8 cellular contexts compared by ENCODE assay signal in genomic region chr13:32267836-32268439, GRCh38. TPM values are rescaled to one million over a fixed set of nuclear protein-coding genes. Genes with fewer than 3 reads are reported as not detected.
DNase-seq lines count a peak whose midpoint lies in the region; ATAC-seq, FAIRE-seq and TF ChIP-seq lines count a peak whose summit lies in the region.

No MANE protein-coding gene starts in this region.

- peak; percentile 62 for TF ChIP-seq CTCF in astrocyte of the spinal cord (IDR thresholded peaks at IDR 0.05; ENCODE audit: low read depth, low read length)

- FAIRE-seq in GM12891 (lab: Jason Lieb, UNC): peak; percentile 63

- CTCF ChIA-PET in naive thymus-derived CD4-positive, alpha-beta T cell (lab: Charles Lee): interaction anchor here (0.6 to 1.3 kb wide), 5 partner anchors 116 to 1455 kb away, joined by 3 to 4 read pairs (median 3); no protein-coding TSS in a partner anchor

- no peaks in the 10 kb centered on the region for H3K9me3 ChIP-seq in naive thymus-derived CD4-positive, alpha-beta T cell (ENCODE audit: control insufficient read depth in 2 of 3, low read length in 3 of 3)

- no peaks in the 10 kb centered on the region for H3K27me3 ChIP-seq in naive thymus-derived CD4-positive, alpha-beta T cell (ENCODE audit: control insufficient read depth in 2 of 2, insufficient read depth in 2 of 2, low read length in 2 of 2)

- H3K27ac ChIP-seq in naive thymus-derived CD4-positive, alpha-beta T cell (ENCODE audit: low read depth, low read length): no peak overlapping the region

- ATAC-seq in HG02642 (IDR thresholded peaks at IDR 0.05; ENCODE audit: poor library complexity, unreplicated experiment): peak; percentile 95
- ATAC-seq in naive thymus-derived CD4-positive, alpha-beta T cell: peak; percentile 76

- no peaks in the 10 kb centered on the region for H3K4me1 Mint-ChIP-seq in naive thymus-derived CD4-positive, alpha-beta T cell

- H3K9me3 Mint-ChIP-seq in naive thymus-derived CD4-positive, alpha-beta T cell: no peaks in the 10 kb centered on the region

- peaks cover 0 to 29% (median 8%) of the 10 kb centered on the region in 5 donors for H3K36me3 Mint-ChIP-seq in naive thymus-derived CD4-positive, alpha-beta T cell

- peak overlapping the region in 1 of 9 donors; percentile 46 for H3K27ac Mint-ChIP-seq in naive thymus-derived CD4-positive, alpha-beta T cell

- no peak overlapping the region for H3K4me3 Mint-ChIP-seq in naive thymus-derived CD4-positive, alpha-beta T cell

- POLR2A ChIA-PET in naive thymus-derived CD4-positive, alpha-beta T cell (lab: Charles Lee): no interaction called here

- H3K4me1 ChIP-seq in naive thymus-derived CD4-positive, alpha-beta T cell (ENCODE audit: control insufficient read depth in 2 of 2, insufficient read depth in 2 of 2, low read length in 2 of 2): no peaks in the 10 kb centered on the region

- H3K36me3 ChIP-seq in naive thymus-derived CD4-positive, alpha-beta T cell (ENCODE audit: control insufficient read depth in 2 of 3, insufficient read depth in 3 of 3, low read length in 3 of 3): peaks cover 0 to 19% (median 0%) of the 10 kb centered on the region in 3 experiments

- H3K27me3 Mint-ChIP-seq in naive thymus-derived CD4-positive, alpha-beta T cell: no peaks in the 10 kb centered on the region

- H3K4me3 ChIP-seq in astrocyte of the spinal cord (ENCODE audit: low read depth, low read length): no peak overlapping the region
- H3K4me3 ChIP-seq in naive thymus-derived CD4-positive, alpha-beta T cell (ENCODE audit: low read length): no peak overlapping the region

- DNase-seq in GM12891 (ENCODE audit: insufficient read length, low spot score): peak; percentile 20
- DNase-seq in RPMI8226: peak; percentile 25
- DNase-seq in astrocyte of the spinal cord (ENCODE audit: low read depth, low spot score): no peak
- peak; percentile 13 to 56 (median 35) for DNase-seq in naive thymus-derived CD4-positive, alpha-beta T cell
- no peak for DNase-seq in HCEC 1CT
- DNase-seq in NCI-H2029 (lab: John Stamatoyannopoulos, UW): no peak
- no peak for DNase-seq in DMS153 (lab: John Stamatoyannopoulos, UW)

- in situ Hi-C loops in astrocyte of the spinal cord (cut with HindIII; ENCODE audit: low sequenced_read_pairs): no loop called here

- TF ChIP-seq POLR2A in GM12891 (IDR thresholded peaks at IDR 0.05; ENCODE audit: low read depth, low read length): no peak

- intact Hi-C loops in naive thymus-derived CD4-positive, alpha-beta T cell (cut with micrococcal nuclease): loop anchor here (1.0 to 5.0 kb wide), 5 partner anchors 42 to 1456 kb away; no protein-coding TSS in a partner anchor

TF ChIP-seq in GM12891, 5 proteins besides CTCF, POLR2A, EP300 and RAD21:
- TF ChIP-seq TAF1 (IDR thresholded peaks at IDR 0.05; ENCODE audit: low read depth, low read length) (no peak), POU2F2 (IDR thresholded peaks at IDR 0.05; ENCODE audit: low read depth, low read length) (no peak), PAX5 (IDR thresholded peaks at IDR 0.05; ENCODE audit: insufficient read depth, low read length, severe bottlenecking) (no peak), POLR2AphosphoS5 (IDR thresholded peaks at IDR 0.05; ENCODE audit: low read depth, low read length) (no peak), SPI1 (IDR thresholded peaks at IDR 0.05; ENCODE audit: low read depth, low read length) (no peak)

RNA-seq across cellular contexts. Expression of gene ZAR1L, which starts 47.2 kb away (rescaled TPM):
- not detected for polyA plus RNA-seq in GM12891 (2012; ENCODE audit: low read depth, missing spikeins)
- total RNA-seq in naive thymus-derived CD4-positive, alpha-beta T cell: not detected
- polyA plus RNA-seq in naive thymus-derived CD4-positive, alpha-beta T cell: not detected

RNA-seq across cellular contexts. Expression of gene BRCA2, which starts 47.4 kb away (rescaled TPM):
- 6.7 TPM for polyA plus RNA-seq in GM12891 (2012; ENCODE audit: low read depth, missing spikeins)
- total RNA-seq in naive thymus-derived CD4-positive, alpha-beta T cell: 10 to 100 TPM in 1 of 5 experiments, 1 to 10 TPM in 4; 3.2 to 19.9 (median 4.3) TPM
- polyA plus RNA-seq in naive thymus-derived CD4-positive, alpha-beta T cell: 1 to 10 TPM; 1.1 to 1.6 TPM

Comparison
In these comparisons a context has a peak if more than half of its experiments do, and no peak if none do; other contexts are left out.
1. DNase-seq: peak in GM12891 (single experiment), RPMI8226 (single experiment) and naive thymus-derived CD4-positive, alpha-beta T cell (9 of 9); none in astrocyte of the spinal cord (single experiment), HCEC 1CT (single experiment), NCI-H2029 (single experiment) and DMS153 (single experiment).